ENCODE assay signal across 32 cellular contexts in genomic region chr7:93352881-93353280, GRCh38.
"Had no signal": no experiment of that assay in that cellular context is flagged by ENCODE, and none has a peak within 500 bp of the region (broad histone marks: within the 10 kb centered on the region; RNA-seq: fewer than 3 reads in every experiment).

No MANE protein-coding gene starts in this region.

- DNase-seq: activated effector memory CD4-positive, alpha-beta T cell treated with anti-CD3 and anti-CD28 coated beads, Interleukin-2, amount 50 U/mL, for 16 hours; activated effector memory CD4-positive, alpha-beta T cell treated with Interleukin-2 at 50 U/mL for 16 hours; activated gamma-delta T cell; activated gamma-delta T cell treated with Interleukin-2 at 50 U/mL for 16 hours; activated naive CD4-positive, alpha-beta T cell; activated naive CD4-positive, alpha-beta T cell treated with anti-CD3 and anti-CD28 coated beads for 36 hours; activated naive CD4-positive, alpha-beta T cell treated with anti-CD3 and anti-CD28 coated beads, Interleukin-2, amount 10 ng/mL, durations not matched to agents 7 days and 5 days; activated naive CD4-positive, alpha-beta T cell treated with anti-CD3 and anti-CD28 coated beads, Interleukin-2, amount 50 U/mL, for 16 hours; activated naive CD4-positive, alpha-beta T cell treated with Interleukin-2 at 50 U/mL for 16 hours; activated naive CD8-positive, alpha-beta T cell treated with anti-CD3 and anti-CD28 coated beads for 36 hours; activated naive CD8-positive, alpha-beta T cell treated with anti-CD3 and anti-CD28 coated beads, Interleukin-2, amount 10 ng/mL, durations not matched to agents 7 days and 5 days; activated naive CD8-positive, alpha-beta T cell treated with anti-CD3 and anti-CD28 coated beads, Interleukin-2, amount 50 U/mL, for 24 hours; activated T-cell treated with anti-CD3 and anti-CD28 coated beads, Interleukin-2, amount 50 U/mL, for 1 hour; activated T-cell treated with anti-CD3 and anti-CD28 coated beads, Interleukin-2, amount 50 U/mL, for 24 hours; activated T-cell treated with anti-CD3 and anti-CD28 coated beads, Interleukin-2, amount 50 U/mL, for 4 hours; activated T-cell treated with anti-CD3 and anti-CD28 coated beads, Interleukin-2, amount 50 U/mL, for 48 hours; activated T-cell treated with anti-CD3 and anti-CD28 coated beads, Interleukin-2, amount 50 U/mL, for 72 hours; adrenal gland; amniotic stem cell; amygdala; anterior cingulate cortex; aorta; body of pancreas; brain microvascular endothelial cell; caudate nucleus; central memory CD4-positive, alpha-beta T cell; cerebellar nuclear complex had no signal

- H3K4me3 ChIP-seq: adrenal gland, ascending aorta, body of pancreas, breast epithelium, cardiac muscle cell had no signal

- ATAC-seq: activated naive CD4-positive, alpha-beta T cell treated with anti-CD3 and anti-CD28 coated beads, Interleukin-2, amount 50 U/mL, for 72 hours; activated naive CD8-positive, alpha-beta T cell treated with anti-CD3 and anti-CD28 coated beads, Interleukin-2, amount 50 U/mL, for 24 hours; activated T-cell treated with anti-CD3 and anti-CD28 coated beads, Interleukin-2, amount 50 U/mL, for 4 hours; activated T-cell treated with anti-CD3 and anti-CD28 coated beads, Interleukin-2, amount 50 U/mL, for 72 hours; activated T-helper 17 cell treated with anti-CD3 and anti-CD28 coated beads, Interleukin-2, amount 50 U/mL, for 72 hours; body of pancreas had no signal

- H3K27me3 ChIP-seq: adrenal gland, ascending aorta, body of pancreas, brain microvascular endothelial cell, breast epithelium, cardiac muscle cell had no signal

- H3K36me3 ChIP-seq: adrenal gland, brain microvascular endothelial cell, cardiac muscle cell had no signal

- H3K27ac ChIP-seq: adrenal gland, ascending aorta, body of pancreas, brain microvascular endothelial cell, breast epithelium, cardiac muscle cell had no signal

- H3K4me1 ChIP-seq: adrenal gland, ascending aorta, body of pancreas, breast epithelium had no signal

- H3K9me3 ChIP-seq: adrenal gland, ascending aorta, body of pancreas, breast epithelium had no signal
